ENCODE assay signal across 10 cellular contexts in the genomic region with DNA sequence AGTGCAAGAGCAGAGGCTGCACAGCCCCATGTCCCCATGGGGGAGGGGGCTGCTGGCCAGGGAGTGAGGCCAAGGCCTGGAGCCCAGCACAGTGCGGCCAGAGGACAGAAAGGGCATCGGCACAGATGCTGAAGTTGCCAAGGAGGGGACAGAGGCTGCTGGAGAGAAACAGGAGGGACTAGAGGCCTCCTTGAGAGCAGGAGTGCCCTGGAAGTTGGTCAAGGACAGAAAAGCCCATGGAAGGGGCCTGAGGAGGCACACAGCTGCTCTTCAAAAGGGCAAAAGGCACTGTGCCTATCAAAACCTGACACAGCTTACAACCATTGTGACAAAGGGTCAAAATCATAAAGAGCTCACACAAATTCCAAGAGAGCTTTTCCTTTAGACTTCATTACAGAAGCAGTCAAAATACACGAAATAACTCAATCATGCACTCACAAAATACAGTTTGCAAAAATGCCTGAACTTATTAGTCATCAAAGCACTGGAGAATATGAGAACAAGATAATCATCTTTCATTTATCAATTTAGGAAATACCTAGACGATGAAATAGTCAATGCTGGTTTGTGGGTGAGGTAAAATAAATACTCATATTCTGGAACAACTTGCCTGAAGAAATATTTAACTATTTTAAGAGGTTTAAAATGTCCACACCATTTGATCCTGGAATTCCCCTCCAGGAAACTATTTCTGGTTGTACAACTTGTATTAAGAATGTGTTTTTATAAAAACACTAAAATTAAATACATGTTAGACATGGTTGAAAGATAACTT.
DNase-seq lines count a peak whose midpoint lies in the region; ATAC-seq, FAIRE-seq and TF ChIP-seq lines count a peak whose summit lies in the region.
"Had no signal": no experiment of that assay in that cellular context is flagged by ENCODE, and none has a peak within 500 bp of the region (broad histone marks: within the 10 kb centered on the region; RNA-seq: fewer than 3 reads in every experiment).

No MANE protein-coding gene starts in this region.

- H3K4me3 ChIP-seq in breast epithelium (no peak overlapping the region), brain microvascular endothelial cell (ENCODE audit: low read depth, low read length) (no peak overlapping the region), HepG2 (replicated peaks in 1 of 3; ENCODE audit: insufficient read depth in 1 of 3, low read depth in 2 of 3, low read length in 3 of 3) (no peak overlapping the region)

- no peaks in the 10 kb centered on the region for H3K9me3 Mint-ChIP-seq in MCF 10A (ENCODE audit: unreplicated experiment)

- FAIRE-seq in HepG2 (lab: Jason Lieb, UNC) (peak; percentile 4), urothelium cell line (lab: Jason Lieb, UNC) (no peak)

- no peaks in the 10 kb centered on the region for H3K79me2 ChIP-seq in HepG2 (ENCODE audit: insufficient read depth, low read length)

- H3K27ac ChIP-seq in breast epithelium: no peak overlapping the region
- peak overlapping the region; percentile 95 for H3K27ac ChIP-seq in brain microvascular endothelial cell
- no peak overlapping the region for H3K27ac ChIP-seq in HepG2 (ENCODE audit: extremely low read length, insufficient read depth, low read length)

- H3K4me1 ChIP-seq in breast epithelium (peaks cover 0 to 4% of the 10 kb centered on the region in 2 donors), HepG2 (ENCODE audit: insufficient read depth, low read length) (peaks cover 11% of the 10 kb centered on the region; the same call in 1 of the 2 replicates)

- TF ChIP-seq CTCF in MCF 10A (IDR thresholded peaks at IDR 0.05; ENCODE audit: unreplicated experiment): no peak
- TF ChIP-seq CTCF in breast epithelium (IDR thresholded peaks at IDR 0.05): no peak
- no peak for TF ChIP-seq CTCF in brain microvascular endothelial cell (IDR thresholded peaks at IDR 0.05; ENCODE audit: low read depth, low read length, missing control alignments)
- no peak for TF ChIP-seq CTCF in HepG2 (CRISPR knock-in tag; IDR thresholded peaks at IDR 0.05)

- no peaks in the 10 kb centered on the region for H4K20me1 ChIP-seq in HepG2 (ENCODE audit: insufficient read depth, low read length)

- intact Hi-C loops in MCF 10A (cut with micrococcal nuclease) (loop anchor here (2.0 to 5.0 kb wide), 2 partner anchors 225 to 346 kb away; partner anchors contain the start of gene UGT1A5), breast epithelium (cut with DNase I; ENCODE audit: low total_unique reads) (no loop called here), HepG2 (cut with micrococcal nuclease; ENCODE audit: unreplicated experiment) (no loop called here)

- H3K9me3 ChIP-seq in breast epithelium: no peaks in the 10 kb centered on the region
- H3K9me3 ChIP-seq in HepG2 (ENCODE audit: low read length): no peaks in the 10 kb centered on the region

- H2AFZ ChIP-seq in HepG2 (ENCODE audit: low read length): no peak overlapping the region

- peak overlapping the region; percentile 36 for H3K4me3 Mint-ChIP-seq in MCF 10A (ENCODE audit: unreplicated experiment)

- POLR2A ChIA-PET in MCF 10A (lab: Yijun Ruan, JAX): interaction anchor here (0.6 to 1.0 kb wide), 2 partner anchors 80 to 133 kb away, joined by 3 read pairs; partner anchors contain the start of genes DGKD and USP40
- POLR2A ChIA-PET in HepG2 (lab: Yijun Ruan, JAX): no interaction called here

- in situ Hi-C loops in brain microvascular endothelial cell (cut with HindIII; ENCODE audit: low pct_ligation_motif_present, low sequenced_read_pairs) (no loop called here), HepG2 (cut with HindIII; ENCODE audit: extremely low pct_ligation_motif_present, low pct_unique_long_range_greater_than_20kb) (no loop called here)

- TF ChIP-seq RAD21 in HepG2 (CRISPR knock-in tag; IDR thresholded peaks at IDR 0.05): no peak

- no peak for TF ChIP-seq EP300 in HepG2 (IDR thresholded peaks at IDR 0.05; ENCODE audit: low read depth in 2 of 2, low read length in 2 of 2)
- TF ChIP-seq EP300 in HepG2 (CRISPR knock-in tag; IDR thresholded peaks at IDR 0.05; ENCODE audit: borderline replicate concordance): no peak

- CTCF ChIA-PET in MCF 10A (lab: Yijun Ruan, JAX): interaction anchor here (0.7 kb wide), 1 partner anchor 226 kb away, joined by 3 read pairs; no protein-coding TSS in a partner anchor
- CTCF ChIA-PET in HepG2 (lab: Yijun Ruan, JAX; ENCODE audit: low intra/inter-chr PET ratio, low total read pairs): no interaction called here

- BruUV-seq in MCF 10A (replicated peaks; lab: Mats Ljungman, UMichigan) (no TSS peak), HepG2 (replicated peaks; lab: Mats Ljungman, UMichigan) (no TSS peak)

- WGBS in HepG2 (ENCODE audit: low lambda C conversion rate): 75% methylated on average over 4 of the region's 4 CpGs

- H3K27me3 ChIP-seq in breast epithelium (no peaks in the 10 kb centered on the region), brain microvascular endothelial cell (replicated peaks) (no peaks in the 10 kb centered on the region), HepG2 (ENCODE audit: control insufficient read depth in 1 of 2, insufficient read depth in 2 of 2, low read length in 2 of 2) (no peaks in the 10 kb centered on the region)

- DNase-seq in MCF 10A (ENCODE audit: unreplicated experiment) (peak; percentile 63), breast epithelium (ENCODE audit: low spot score in 2 of 2) (no peak), brain microvascular endothelial cell (peak; percentile 69), HepG2 (ENCODE audit: low spot score) (peak; percentile 57), urothelium cell line (ENCODE audit: low spot score) (peak; percentile 56), SHP77 treated with DMSO at 0.1 percent for 48 hours (lab: John Stamatoyannopoulos, UW) (no peak), NCI-H1694 treated with DMSO at 0.1 percent for 48 hours (lab: John Stamatoyannopoulos, UW) (no peak)
- DNase-seq: amygdala, left colon had no signal

- H3K9ac ChIP-seq in HepG2 (ENCODE audit: insufficient read depth, low read depth, low read length): no peak overlapping the region

- H3K4me1 Mint-ChIP-seq in MCF 10A (ENCODE audit: insufficient read depth, unreplicated experiment): peaks cover 39% of the 10 kb centered on the region

- ATAC-seq in HepG2: peak; percentile 51
- no peak for ATAC-seq in GM19023 (IDR thresholded peaks at IDR 0.05; ENCODE audit: unreplicated experiment)
- ATAC-seq: left colon had no signal

- H3K36me3 Mint-ChIP-seq in MCF 10A (ENCODE audit: insufficient read depth, unreplicated experiment): peaks cover 58% of the 10 kb centered on the region

- H3K4me2 ChIP-seq in HepG2 (ENCODE audit: low read depth, low read length): no peak overlapping the region

- no peaks in the 10 kb centered on the region for H3K36me3 ChIP-seq in breast epithelium
- peaks cover 6% of the 10 kb centered on the region for H3K36me3 ChIP-seq in brain microvascular endothelial cell (replicated peaks)
- H3K36me3 ChIP-seq in HepG2 (replicated peaks in 1 of 2; ENCODE audit: control insufficient read depth in 1 of 2, insufficient read depth in 2 of 2, low read length in 2 of 2): peaks cover 16 to 68% of the 10 kb centered on the region in 2 experiments

- H3K27me3 Mint-ChIP-seq in MCF 10A (ENCODE audit: insufficient read depth, unreplicated experiment): no peaks in the 10 kb centered on the region

- TF ChIP-seq POLR2A in breast epithelium (IDR thresholded peaks at IDR 0.05): no peak
- TF ChIP-seq POLR2A in HepG2 (IDR thresholded peaks at IDR 0.05; ENCODE audit: insufficient read depth in 1 of 2, low read depth in 2 of 2, low read length in 2 of 2): no peak

- peak overlapping the region; percentile 84 for H3K27ac Mint-ChIP-seq in MCF 10A (ENCODE audit: low read depth, unreplicated experiment)

TF ChIP-seq in HepG2, 621 proteins besides CTCF, POLR2A, EP300 and RAD21 (continues in another document):
- TF ChIP-seq, protein P1, sequence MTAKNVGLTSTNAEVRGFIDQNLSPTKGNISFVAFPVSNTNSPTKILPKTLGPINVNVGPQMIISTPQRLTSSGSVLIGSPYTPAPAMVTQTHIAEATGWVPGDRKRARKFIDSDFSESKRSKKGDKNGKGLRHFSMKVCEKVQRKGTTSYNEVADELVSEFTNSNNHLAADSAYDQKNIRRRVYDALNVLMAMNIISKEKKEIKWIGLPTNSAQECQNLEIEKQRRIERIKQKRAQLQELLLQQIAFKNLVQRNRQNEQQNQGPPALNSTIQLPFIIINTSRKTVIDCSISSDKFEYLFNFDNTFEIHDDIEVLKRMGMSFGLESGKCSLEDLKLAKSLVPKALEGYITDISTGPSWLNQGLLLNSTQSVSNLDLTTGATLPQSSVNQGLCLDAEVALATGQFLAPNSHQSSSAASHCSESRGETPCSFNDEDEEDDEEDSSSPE (CRISPR knock-in tag; IDR thresholded peaks at IDR 0.05): no peak
- TF ChIP-seq FOSL2 (CRISPR knock-in tag; IDR thresholded peaks at IDR 0.05): 0 out of 2 replicates have a peak, but pooled peaks have one; percentile 12
- no peak for TF ChIP-seq DBP (CRISPR knock-in tag; IDR thresholded peaks at IDR 0.05; ENCODE audit: not compliant biosample characterization)
- no peak for TF ChIP-seq FOXJ3 (CRISPR knock-in tag; IDR thresholded peaks at IDR 0.05; ENCODE audit: borderline replicate concordance)
- 0 out of 2 replicates have a peak, but pooled peaks have one; percentile 20 for TF ChIP-seq RXRA (CRISPR knock-in tag; IDR thresholded peaks at IDR 0.05)
- no peak for TF ChIP-seq MEF2D (CRISPR knock-in tag; IDR thresholded peaks at IDR 0.05)

Comparison
In these comparisons a context has a peak if more than half of its experiments do, and no peak if none do; other contexts are left out.
1. DNase-seq: peak in MCF 10A (single experiment), brain microvascular endothelial cell (single experiment), HepG2 (single experiment) and urothelium cell line (single experiment); none in breast epithelium (0 of 2), SHP77 treated with DMSO at 0.1 percent for 48 hours (single experiment) and NCI-H1694 treated with DMSO at 0.1 percent for 48 hours (single experiment).